ENCODE assay signal across 11 cellular contexts in the genomic region with DNA sequence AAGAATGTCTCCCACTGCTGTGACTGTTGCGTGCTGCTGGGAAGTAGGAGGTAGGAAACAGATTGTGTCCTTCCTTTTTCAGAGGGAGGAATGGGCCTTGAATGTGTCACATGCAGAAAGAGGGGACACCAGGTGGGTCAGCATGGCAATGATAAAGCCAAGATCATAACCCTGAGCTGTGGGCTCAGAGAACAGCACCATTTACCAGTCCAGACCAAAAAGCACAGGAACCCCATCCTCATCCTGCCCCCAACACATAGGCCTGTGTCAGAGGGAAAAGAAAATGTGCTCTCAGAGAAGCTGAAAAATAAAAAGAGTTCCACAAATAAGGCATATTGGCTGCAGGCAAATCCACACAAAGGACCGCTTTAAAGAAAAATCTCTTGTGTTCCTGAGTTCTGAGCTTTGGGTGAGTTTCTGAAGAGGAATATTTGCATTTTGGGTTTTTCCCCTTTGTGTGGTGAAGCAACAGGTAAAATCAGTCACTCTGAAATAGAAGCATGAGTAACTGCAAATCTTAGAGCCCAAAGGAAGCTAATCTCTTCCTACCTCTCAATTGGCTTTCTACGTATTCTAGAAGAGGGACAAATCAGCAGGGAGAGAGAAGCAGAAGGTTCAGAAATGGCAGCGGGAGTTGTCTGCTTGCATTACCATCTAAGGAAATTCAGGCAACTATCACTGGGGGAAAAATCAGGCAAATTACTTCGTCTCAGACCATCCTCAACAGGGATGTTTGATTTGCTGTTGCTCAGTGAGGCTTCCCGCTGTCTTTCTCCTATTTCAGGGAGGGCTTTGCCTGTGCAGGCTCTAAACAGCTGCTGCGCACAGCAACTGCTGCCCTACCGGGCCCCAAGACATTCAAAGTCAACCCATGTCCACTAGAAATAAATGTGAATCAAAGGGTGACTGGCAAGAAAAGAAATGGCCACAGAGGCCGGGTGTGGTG.
DNase-seq lines count a peak whose midpoint lies in the region; ATAC-seq lines count a peak whose summit lies in the region.
"Had no signal": no experiment of that assay in that cellular context is flagged by ENCODE, and none has a peak within 500 bp of the region (broad histone marks: within the 10 kb centered on the region; RNA-seq: fewer than 3 reads in every experiment).

No MANE protein-coding gene starts in this region.

- no peak overlapping the region for H2BK12ac ChIP-seq in mesenchymal stem cell (ENCODE audit: low read length in 2 of 2)

- peak overlapping the region; percentile 34 to 88 (median 82) for H3K4me3 Mint-ChIP-seq in naive B cell
- H3K4me3 Mint-ChIP-seq: WTC11 had no signal

- H3K27me3 ChIP-seq in mesenchymal stem cell (ENCODE audit: control insufficient read depth in 1 of 2, insufficient read depth in 1 of 2, low read length in 2 of 2) = no peaks in the 10 kb centered on the region
- H3K27me3 ChIP-seq: body of pancreas had no signal

- peak overlapping the region; percentile 94 to 98 (median 98) for H3K27ac Mint-ChIP-seq in naive B cell
- H3K27ac Mint-ChIP-seq: WTC11 had no signal

- H2BK120ac ChIP-seq in mesenchymal stem cell (ENCODE audit: low read depth, low read length) = no peak overlapping the region

- no peak overlapping the region for H3K4ac ChIP-seq in mesenchymal stem cell (ENCODE audit: low read depth in 1 of 2, low read length in 2 of 2)

- H3K18ac ChIP-seq in mesenchymal stem cell (ENCODE audit: low read depth in 1 of 2, low read length in 2 of 2) = no peak overlapping the region

- peak; percentile 94 for ATAC-seq in GM18909 (IDR thresholded peaks at IDR 0.05; ENCODE audit: poor library complexity, unreplicated experiment)
- peak; percentile 91 for ATAC-seq in GM21737 (IDR thresholded peaks at IDR 0.05; ENCODE audit: unreplicated experiment)
- peak; percentile 92 for ATAC-seq in HG03460 (IDR thresholded peaks at IDR 0.05; ENCODE audit: unreplicated experiment)
- peak; percentile 89 for ATAC-seq in naive B cell (ENCODE audit: low read depth in 2 of 2)
- ATAC-seq: body of pancreas, WTC11 had no signal

- H3K14ac ChIP-seq in mesenchymal stem cell (ENCODE audit: low read length in 2 of 2) = no peak overlapping the region

- H2AFZ ChIP-seq in mesenchymal stem cell (ENCODE audit: low read depth, low read length) = no peak overlapping the region

- H3K36me3 ChIP-seq in mesenchymal stem cell (ENCODE audit: control insufficient read depth in 1 of 2, insufficient read depth in 2 of 2, low read depth in 1 of 2, low read length in 2 of 2) = no peaks in the 10 kb centered on the region

- H3K4me1 ChIP-seq in mesenchymal stem cell (ENCODE audit: control insufficient read depth, insufficient read depth, low read depth, low read length) = no peaks in the 10 kb centered on the region
- H3K4me1 ChIP-seq: body of pancreas had no signal

- H3K4me3 ChIP-seq in mesenchymal stem cell (ENCODE audit: insufficient read depth in 1 of 2, low read depth in 1 of 2, low read length in 2 of 2) = no peak overlapping the region
- H3K4me3 ChIP-seq: body of pancreas had no signal

- H3K27me3 Mint-ChIP-seq in naive B cell = no peaks in the 10 kb centered on the region

- peaks cover 0 to 6% (median 0%) of the 10 kb centered on the region in 7 donors for H3K9me3 Mint-ChIP-seq in naive B cell
- H3K9me3 Mint-ChIP-seq: WTC11 had no signal

- no peaks in the 10 kb centered on the region for H3K36me3 Mint-ChIP-seq in naive B cell
- H3K36me3 Mint-ChIP-seq: WTC11 had no signal

- H3K27ac ChIP-seq in mesenchymal stem cell (ENCODE audit: low read length, poor library complexity, severe bottlenecking) = no peak overlapping the region
- H3K27ac ChIP-seq: body of pancreas had no signal

- no peak overlapping the region for H2AK5ac ChIP-seq in mesenchymal stem cell (ENCODE audit: low read length, severe bottlenecking)

- DNase-seq in naive B cell (peak; percentile 73), HPDE6-E6E7 (ENCODE audit: extremely low spot score) (no peak), AG08396 (ENCODE audit: low spot score) (no peak), mesenchymal stem cell (no peak)
- no peak for DNase-seq in activated naive CD4-positive, alpha-beta T cell (lab: John Stamatoyannopoulos, UW)
- DNase-seq: body of pancreas, hippocampal formation had no signal

- H3K79me1 ChIP-seq in mesenchymal stem cell (replicated peaks; ENCODE audit: low read length, poor library complexity, severe bottlenecking) = no peaks in the 10 kb centered on the region

- H2BK15ac ChIP-seq in mesenchymal stem cell (ENCODE audit: low read depth, poor library complexity, severe bottlenecking) = no peak overlapping the region

- no peak overlapping the region for H3K23ac ChIP-seq in mesenchymal stem cell (ENCODE audit: low read length in 2 of 2)

- no peak overlapping the region for H2BK5ac ChIP-seq in mesenchymal stem cell (ENCODE audit: low read depth, low read length, poor library complexity, severe bottlenecking)

- no peak overlapping the region for H4K91ac ChIP-seq in mesenchymal stem cell (ENCODE audit: low read length)

- H3K9ac ChIP-seq in mesenchymal stem cell (ENCODE audit: low read length) = no peak overlapping the region

- peaks cover 65 to 95% (median 90%) of the 10 kb centered on the region in 3 donors for H3K4me1 Mint-ChIP-seq in naive B cell

- WGBS in mesenchymal stem cell = 90% methylated on average over 7 of the region's 9 CpGs

- H4K8ac ChIP-seq in mesenchymal stem cell (ENCODE audit: low read length) = no peak overlapping the region

- no peak overlapping the region for H3K4me2 ChIP-seq in mesenchymal stem cell (ENCODE audit: low read length, poor library complexity, severe bottlenecking)

- no peaks in the 10 kb centered on the region for H3K9me3 ChIP-seq in mesenchymal stem cell (ENCODE audit: control insufficient read depth, low read length)
- H3K9me3 ChIP-seq: body of pancreas had no signal
